In genomic region chr11:94417386-94417987, GRCh38 we compare ENCODE assay signal across 8 cellular contexts. TPM values are rescaled to one million over a fixed set of nuclear protein-coding genes. Genes with fewer than 3 reads are reported as not detected.
DNase-seq lines count a peak whose midpoint lies in the region; ATAC-seq and TF ChIP-seq lines count a peak whose summit lies in the region.
"Had no signal": no experiment of that assay in that cellular context is flagged by ENCODE, and none has a peak within 500 bp of the region (broad histone marks: within the 10 kb centered on the region; RNA-seq: fewer than 3 reads in every experiment).

No MANE protein-coding gene starts in this region.

- TF ChIP-seq POLR2A in esophagus muscularis mucosa (IDR thresholded peaks at IDR 0.05; ENCODE audit: low read depth) = no peak

- intact Hi-C loops in esophagus muscularis mucosa (cut with DNase I) (loop anchor here (5.0 to 10.0 kb wide), 2 partner anchors 233 to 520 kb away; no protein-coding TSS in a partner anchor), sciatic nerve (cut with DNase I) (no loop called here)

- H3K36me3 ChIP-seq in OCI-LY1 (ENCODE audit: insufficient read depth, low read length) = peaks cover 21% of the 10 kb centered on the region
- H3K36me3 ChIP-seq in esophagus muscularis mucosa = peaks cover under 1 to 30% (median 9%) of the 10 kb centered on the region in 4 donors
- H3K36me3 ChIP-seq: SJCRH30 had no signal

- TF ChIP-seq CTCF in GM12874 (IDR thresholded peaks at IDR 0.05; ENCODE audit: insufficient read depth, low read depth, low read length) (peak; percentile 21; the same call in 1 of the 2 replicates), OCI-LY1 (IDR thresholded peaks at IDR 0.05; ENCODE audit: low read length) (peak; percentile 56), esophagus muscularis mucosa (IDR thresholded peaks at IDR 0.05) (peak; percentile 40 to 54 (median 44))

- no peaks in the 10 kb centered on the region for H3K9me2 ChIP-seq in OCI-LY1 (ENCODE audit: low read depth, low read length)

- WGBS in esophagus muscularis mucosa = 42% methylated on average over 4 of the region's 4 CpGs

- peak; percentile 79 for ATAC-seq in sciatic nerve
- ATAC-seq in HG03432 (IDR thresholded peaks at IDR 0.05; ENCODE audit: unreplicated experiment) = no peak

- no peak overlapping the region for H3K9ac ChIP-seq in OCI-LY1 (ENCODE audit: low read length)

- no peak for TF ChIP-seq EP300 in esophagus muscularis mucosa (IDR thresholded peaks at IDR 0.05)

- no peaks in the 10 kb centered on the region for H3K9me3 ChIP-seq in OCI-LY1 (ENCODE audit: low read length)
- no peaks in the 10 kb centered on the region for H3K9me3 ChIP-seq in esophagus muscularis mucosa
- H3K9me3 ChIP-seq: SJCRH30 had no signal

- H3K27me3 ChIP-seq in OCI-LY1 (ENCODE audit: insufficient read depth, low read length) = no peaks in the 10 kb centered on the region
- H3K27me3 ChIP-seq in esophagus muscularis mucosa = no peaks in the 10 kb centered on the region
- H3K27me3 ChIP-seq: SJCRH30 had no signal

- no peak overlapping the region for H3K4me3 ChIP-seq in OCI-LY1 (ENCODE audit: low read depth, low read length, poor library complexity, severe bottlenecking)
- H3K4me3 ChIP-seq in esophagus muscularis mucosa = no peak overlapping the region
- H3K4me3 ChIP-seq: SJCRH30 had no signal

- no peaks in the 10 kb centered on the region for H4K20me1 ChIP-seq in OCI-LY1 (ENCODE audit: insufficient read depth, low read length)

- H3K27ac ChIP-seq in OCI-LY1 (ENCODE audit: low read depth, low read length, poor library complexity, severe bottlenecking) = no peak overlapping the region
- H3K27ac ChIP-seq in esophagus muscularis mucosa (replicated peaks in 1 of 4) = no peak overlapping the region
- H3K27ac ChIP-seq: SJCRH30 had no signal

- H3F3A ChIP-seq in OCI-LY1 (ENCODE audit: insufficient read depth, low read length) = no peaks in the 10 kb centered on the region

- H2AFZ ChIP-seq in OCI-LY1 (ENCODE audit: low read length) = no peak overlapping the region

- H3K79me2 ChIP-seq in OCI-LY1 (ENCODE audit: insufficient read depth, low read length) = no peaks in the 10 kb centered on the region

- no peak for DNase-seq in esophagus muscularis mucosa (ENCODE audit: extremely low spot score)
- no peak for DNase-seq in sciatic nerve (ENCODE audit: low spot score)
- DNase-seq in activated naive CD4-positive, alpha-beta T cell treated with Interleukin-2 at 50 U/mL for 16 hours = no peak
- DNase-seq in NCI-H226 = no peak

- H3K4me1 ChIP-seq in OCI-LY1 (ENCODE audit: insufficient read depth, low read length, severe bottlenecking) (no peaks in the 10 kb centered on the region), esophagus muscularis mucosa (no peaks in the 10 kb centered on the region)
- H3K4me1 ChIP-seq: SJCRH30 had no signal

- no peak overlapping the region for H3K4me2 ChIP-seq in OCI-LY1 (ENCODE audit: low read length)

RNA-seq across cellular contexts. Expression of gene GPR83, which starts 16.3 kb away (rescaled TPM):
- under 1 TPM in 3 of 4 donors, not detected in 1; 0.17 to 0.40 (median 0.32) TPM for total RNA-seq in esophagus muscularis mucosa
- 0.62 TPM for total RNA-seq in sciatic nerve
